ENCODE assay signal across 39 cellular contexts in the genomic region with DNA sequence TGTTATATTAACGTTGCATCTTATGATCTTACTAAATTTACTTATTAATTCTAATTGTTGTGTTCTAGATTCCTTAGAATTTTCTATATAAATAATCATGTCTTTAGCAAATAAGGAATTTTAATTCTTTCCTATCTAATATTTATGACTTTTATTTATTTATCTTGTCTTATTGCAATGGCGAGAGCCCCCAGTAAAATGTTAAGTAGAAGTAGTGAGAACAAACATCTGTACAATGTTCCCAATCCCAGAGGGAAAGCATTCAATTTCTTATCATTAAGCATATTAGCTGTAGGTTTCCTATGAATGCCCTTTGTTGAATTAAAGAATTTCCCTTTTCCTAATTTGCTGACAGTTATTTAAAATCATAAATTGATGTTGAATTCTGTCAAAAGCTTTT.
"Had no signal": no experiment of that assay in that cellular context is flagged by ENCODE, and none has a peak within 500 bp of the region (broad histone marks: within the 10 kb centered on the region; RNA-seq: fewer than 3 reads in every experiment).

No MANE protein-coding gene starts in this region.

- H3K27me3 ChIP-seq: adrenal gland, body of pancreas, brain microvascular endothelial cell, cardiac muscle cell had no signal

- H3K36me3 Mint-ChIP-seq: activated CD8-positive, alpha-beta memory T cell treated with anti-CD3 and anti-CD28 coated beads, Interleukin-2, amount 10 ng/mL, durations not matched to agents 7 days and 5 days; activated naive CD8-positive, alpha-beta T cell treated with anti-CD3 and anti-CD28 coated beads for 36 hours had no signal

- H3K4me3 ChIP-seq: adrenal gland, body of pancreas, cardiac muscle cell had no signal

- H3K27me3 Mint-ChIP-seq: central memory CD8-positive, alpha-beta T cell had no signal

- FAIRE-seq: astrocyte, bronchial epithelial cell, TTC549 had no signal

- H3K9me3 ChIP-seq: adrenal gland, body of pancreas had no signal

- H3K4me1 Mint-ChIP-seq: activated CD4-positive, alpha-beta memory T cell treated with anti-CD3 and anti-CD28 coated beads, Interleukin-2, amount 10 ng/mL, durations not matched to agents 7 days and 5 days; activated CD4-positive, alpha-beta T cell treated with anti-CD3 and anti-CD28 coated beads for 36 hours; activated CD4-positive, alpha-beta T cell treated with anti-CD3 and anti-CD28 coated beads, Interleukin-2, amount 10 ng/mL, durations not matched to agents 7 days and 5 days; activated CD8-positive, alpha-beta memory T cell treated with anti-CD3 and anti-CD28 coated beads, Interleukin-2, amount 10 ng/mL, durations not matched to agents 7 days and 5 days; activated naive CD8-positive, alpha-beta T cell treated with anti-CD3 and anti-CD28 coated beads for 36 hours; central memory CD8-positive, alpha-beta T cell had no signal

- ATAC-seq: activated CD4-positive, alpha-beta T cell treated with anti-CD3 and anti-CD28 coated beads for 36 hours; activated CD4-positive, CD25-positive, alpha-beta regulatory T cell treated with anti-CD3 and anti-CD28 coated beads, Interleukin-2, amount 50 U/mL, for 24 hours; activated CD8-positive, alpha-beta memory T cell treated with anti-CD3 and anti-CD28 coated beads, Interleukin-2, amount 10 ng/mL, durations not matched to agents 7 days and 5 days; activated CD8-positive, alpha-beta T cell treated with anti-CD3 and anti-CD28 coated beads, Interleukin-2, amount 10 ng/mL, durations not matched to agents 7 days and 5 days; activated naive CD4-positive, alpha-beta T cell treated with anti-CD3 and anti-CD28 coated beads, Interleukin-2, amount 50 U/mL, for 72 hours; body of pancreas had no signal

- DNase-seq: activated CD4-positive, alpha-beta memory T cell treated with anti-CD3 and anti-CD28 coated beads, Interleukin-2, amount 10 ng/mL, durations not matched to agents 7 days and 5 days; activated CD4-positive, alpha-beta T cell treated with anti-CD3 and anti-CD28 coated beads for 1 hour; activated CD4-positive, alpha-beta T cell treated with anti-CD3 and anti-CD28 coated beads for 36 hours; activated CD4-positive, alpha-beta T cell treated with anti-CD3 and anti-CD28 coated beads for 48 hours; activated CD4-positive, alpha-beta T cell treated with anti-CD3 and anti-CD28 coated beads, Interleukin-2, amount 10 ng/mL, durations not matched to agents 7 days and 5 days; activated CD4-positive, alpha-beta T cell treated with anti-CD3 and anti-CD28 coated beads, Interleukin-2, amount 50 U/mL, for 48 hours; activated CD4-positive, CD25-positive, alpha-beta regulatory T cell; activated CD8-positive, alpha-beta memory T cell treated with anti-CD3 and anti-CD28 coated beads for 24 hours; activated CD8-positive, alpha-beta memory T cell treated with anti-CD3 and anti-CD28 coated beads, Interleukin-2, amount 10 ng/mL, durations not matched to agents 7 days and 5 days; activated CD8-positive, alpha-beta memory T cell treated with anti-CD3 and anti-CD28 coated beads, Interleukin-2, amount 50 U/mL, for 48 hours; activated CD8-positive, alpha-beta T cell treated with anti-CD3 and anti-CD28 coated beads, Interleukin-2, amount 10 ng/mL, durations not matched to agents 7 days and 5 days; activated effector memory CD4-positive, alpha-beta T cell treated with Interleukin-2 at 50 U/mL for 16 hours; activated gamma-delta T cell treated with Interleukin-2 at 50 U/mL for 16 hours; activated naive CD4-positive, alpha-beta T cell; activated naive CD4-positive, alpha-beta T cell treated with anti-CD3 and anti-CD28 coated beads for 36 hours; activated naive CD4-positive, alpha-beta T cell treated with anti-CD3 and anti-CD28 coated beads, Interleukin-2, amount 50 U/mL, for 16 hours; activated naive CD8-positive, alpha-beta T cell treated with anti-CD3 and anti-CD28 coated beads for 36 hours; activated T-cell treated with anti-CD3 and anti-CD28 coated beads, Interleukin-2, amount 50 U/mL, for 24 hours; activated T-cell treated with anti-CD3 and anti-CD28 coated beads, Interleukin-2, amount 50 U/mL, for 48 hours; adrenal gland; amniotic stem cell; aorta; body of pancreas; brain microvascular endothelial cell; caudate nucleus; cerebellar nuclear complex; T-helper 2 cell; T-helper 9 cell had no signal

- H3K4me1 ChIP-seq: adrenal gland, body of pancreas had no signal

- H3K27ac Mint-ChIP-seq: activated CD4-positive, alpha-beta memory T cell treated with anti-CD3 and anti-CD28 coated beads, Interleukin-2, amount 10 ng/mL, durations not matched to agents 7 days and 5 days; activated CD4-positive, alpha-beta T cell treated with anti-CD3 and anti-CD28 coated beads for 36 hours; activated CD4-positive, alpha-beta T cell treated with anti-CD3 and anti-CD28 coated beads, Interleukin-2, amount 10 ng/mL, durations not matched to agents 7 days and 5 days; activated CD8-positive, alpha-beta memory T cell treated with anti-CD3 and anti-CD28 coated beads, Interleukin-2, amount 10 ng/mL, durations not matched to agents 7 days and 5 days; activated CD8-positive, alpha-beta T cell treated with anti-CD3 and anti-CD28 coated beads, Interleukin-2, amount 10 ng/mL, durations not matched to agents 7 days and 5 days; activated naive CD4-positive, alpha-beta T cell treated with anti-CD3 and anti-CD28 coated beads for 36 hours; activated naive CD4-positive, alpha-beta T cell treated with anti-CD3 and anti-CD28 coated beads, Interleukin-2, amount 50 U/mL, for 72 hours; activated naive CD8-positive, alpha-beta T cell treated with anti-CD3 and anti-CD28 coated beads for 36 hours; activated T-cell treated with anti-CD3 and anti-CD28 coated beads, Interleukin-2, amount 50 U/mL, for 24 hours; activated T-helper 2 cell treated with anti-CD3 and anti-CD28 coated beads, Interferon-gamma antibody, Interleukin-2, Interleukin-4, amounts not matched to agents 10 μg/mL and 5 μg/mL and 100 μg/mL, durations not matched to agents 14 hours and 24 hours and 36 hours; T-helper 1 cell treated with Interleukin-12 subunit alpha and Interleukin-12 subunit beta and Interleukin-4 antibody, amounts not matched to agents 30 μg/mL and 1 μg/mL, for 36 hours; T-helper 2 cell treated with Interferon-gamma antibody and Interleukin-4, amounts not matched to agents 5 μg/mL and 100 μg/mL, for 36 hours had no signal

- H3K36me3 ChIP-seq: adrenal gland, brain microvascular endothelial cell, cardiac muscle cell had no signal

- H3K27ac ChIP-seq: adrenal gland, body of pancreas, brain microvascular endothelial cell, cardiac muscle cell, VCaP had no signal

- H3K4me3 Mint-ChIP-seq: activated CD4-positive, alpha-beta memory T cell treated with anti-CD3 and anti-CD28 coated beads, Interleukin-2, amount 10 ng/mL, durations not matched to agents 7 days and 5 days; activated CD4-positive, alpha-beta T cell treated with anti-CD3 and anti-CD28 coated beads for 36 hours; activated CD4-positive, alpha-beta T cell treated with anti-CD3 and anti-CD28 coated beads, Interleukin-2, amount 10 ng/mL, durations not matched to agents 7 days and 5 days; activated CD8-positive, alpha-beta memory T cell treated with anti-CD3 and anti-CD28 coated beads, Interleukin-2, amount 10 ng/mL, durations not matched to agents 7 days and 5 days; activated CD8-positive, alpha-beta T cell treated with anti-CD3 and anti-CD28 coated beads, Interleukin-2, amount 10 ng/mL, durations not matched to agents 7 days and 5 days; activated naive CD4-positive, alpha-beta T cell treated with anti-CD3 and anti-CD28 coated beads for 36 hours; activated naive CD8-positive, alpha-beta T cell treated with anti-CD3 and anti-CD28 coated beads for 36 hours; activated T-cell treated with anti-CD3 and anti-CD28 coated beads, Interleukin-2, amount 50 U/mL, for 24 hours; central memory CD8-positive, alpha-beta T cell; T-helper 1 cell treated with Interleukin-12 subunit alpha and Interleukin-12 subunit beta and Interleukin-4 antibody, amounts not matched to agents 30 μg/mL and 1 μg/mL, for 36 hours; T-helper 2 cell treated with Interferon-gamma antibody and Interleukin-4, amounts not matched to agents 5 μg/mL and 100 μg/mL, for 36 hours had no signal
